ENCODE assay signal across 22 cellular contexts in genomic region chr20:44159711-44160110, GRCh38. TPM values are rescaled to one million over a fixed set of nuclear protein-coding genes. Genes with fewer than 3 reads are reported as not detected.
"Had no signal": no experiment of that assay in that cellular context is flagged by ENCODE, and none has a peak within 500 bp of the region (broad histone marks: within the 10 kb centered on the region; RNA-seq: fewer than 3 reads in every experiment).

No MANE protein-coding gene starts in this region.

- H3K4me1 ChIP-seq: colonic mucosa, foreskin keratinocyte, pancreas, transverse colon, upper lobe of right lung, vagina had no signal

- DNase-seq: colonic mucosa; effector CD8-positive, alpha-beta T cell; endodermal cell; foreskin keratinocyte; hypothalamus; immature natural killer cell; islet precursor cell; kidney glomerular epithelial cell; midbrain; naive thymus-derived CD8-positive, alpha-beta T cell; nephron progenitor cell; occipital lobe; pancreas; stimulated activated CD4-positive, alpha-beta T cell treated with anti-CD3 and anti-CD28 coated beads, Interleukin-2, amount 100 ng/mL, for 24 hours; stimulated activated naive B cell treated with anti-CD40 and anti-IgM and Interleukin-4, amounts not matched to agents 10 μg/mL and 1 μg/mL and 100 μg/mL, for 72 hours; transverse colon; upper lobe of right lung had no signal

- H3K4me3 ChIP-seq: colonic mucosa, lung, pancreas, right atrium auricular region, transverse colon, upper lobe of right lung, vagina had no signal

- H3K9me3 ChIP-seq: colonic mucosa, pancreas, right atrium auricular region, transverse colon, upper lobe of right lung, vagina had no signal

- H3K36me3 ChIP-seq: colonic mucosa, pancreas, transverse colon, upper lobe of right lung, vagina had no signal

- ATAC-seq: foreskin keratinocyte; naive thymus-derived CD8-positive, alpha-beta T cell; pancreas; sciatic nerve; stimulated activated naive B cell treated with anti-CD40 and anti-IgM and Interleukin-4, amounts not matched to agents 10 μg/mL and 1 μg/mL and 100 μg/mL, for 72 hours; upper lobe of right lung had no signal

- H3K27ac ChIP-seq: colonic mucosa, epithelial cell of prostate, foreskin keratinocyte, pancreas, right atrium auricular region, upper lobe of right lung, vagina had no signal

- H3K27me3 ChIP-seq: colonic mucosa, foreskin keratinocyte, right atrium auricular region, upper lobe of right lung, vagina had no signal

RNA-seq across cellular contexts. Expression of gene JPH2, which starts 27.3 kb away (rescaled TPM):
- total RNA-seq: naive thymus-derived CD8-positive, alpha-beta T cell had no signal
- polyA plus RNA-seq: immature natural killer cell; naive thymus-derived CD8-positive, alpha-beta T cell had no signal
